33 cellular contexts compared by ENCODE assay signal in genomic region chrX:152663086-152663485, GRCh38. TPM values are rescaled to one million over a fixed set of nuclear protein-coding genes. Genes with fewer than 3 reads are reported as not detected.
"Had no signal": no experiment of that assay in that cellular context is flagged by ENCODE, and none has a peak within 500 bp of the region (broad histone marks: within the 10 kb centered on the region; RNA-seq: fewer than 3 reads in every experiment).

No MANE protein-coding gene starts in this region.

- H3K4me3 ChIP-seq: colonic mucosa, dorsolateral prefrontal cortex, esophagus squamous epithelium, gastrocnemius medialis, heart right ventricle, left lung, lower lobe of right lung, mucosa of descending colon had no signal

- FAIRE-seq: endothelial cell of umbilical vein, islet of Langerhans, keratinocyte had no signal

- DNase-seq: colonic mucosa; dermis blood vessel endothelial cell; dorsolateral prefrontal cortex; effector CD4-positive, alpha-beta T cell; effector memory CD4-positive, alpha-beta T cell; esophagus squamous epithelium; foreskin fibroblast; foreskin melanocyte; gastrocnemius medialis; glutamatergic neuron; head of caudate nucleus; heart right ventricle; hippocampal formation; left cardiac atrium; left lung; left ventricle myocardium superior; lower lobe of right lung; mesenchymal stem cell; mucosa of descending colon; naive B cell; naive thymus-derived CD8-positive, alpha-beta T cell had no signal

- H3K36me3 ChIP-seq: colonic mucosa, esophagus squamous epithelium, gastrocnemius medialis, heart right ventricle, left lung, lower lobe of right lung had no signal

- H3K4me1 ChIP-seq: colonic mucosa, esophagus squamous epithelium, gastrocnemius medialis, heart right ventricle, left lung, lower lobe of right lung had no signal

- H3K9me3 ChIP-seq: colonic mucosa, gastrocnemius medialis, left lung, lower lobe of right lung, mucosa of descending colon had no signal

- H3K27ac ChIP-seq: colonic mucosa, dorsolateral prefrontal cortex, esophagus squamous epithelium, gastrocnemius medialis, heart right ventricle, left lung, lower lobe of right lung had no signal

- H3K27me3 ChIP-seq: colonic mucosa, esophagus squamous epithelium, left lung had no signal

- ATAC-seq: gastrocnemius medialis; heart right ventricle; left cardiac atrium; left lung; left ventricle myocardium superior; lower lobe of right lung; mucosa of descending colon; naive thymus-derived CD8-positive, alpha-beta T cell had no signal

RNA-seq across cellular contexts. Expression of gene GABRQ, which starts 25.4 kb away (rescaled TPM):
- total RNA-seq: dermis blood vessel endothelial cell; endothelial cell of umbilical vein; gastrocnemius medialis; glomerular endothelial cell; left cardiac atrium; left lung; left ventricle myocardium superior; lower lobe of right lung; lung microvascular endothelial cell; mesenteric fat pad; myocyte; naive thymus-derived CD8-positive, alpha-beta T cell had no signal
- polyA plus RNA-seq: heart right ventricle; naive thymus-derived CD8-positive, alpha-beta T cell had no signal

RNA-seq across cellular contexts. Expression of gene MAGEA3, which starts 35.5 kb away (rescaled TPM):
- total RNA-seq: dermis blood vessel endothelial cell; dorsolateral prefrontal cortex; endothelial cell of umbilical vein; epithelial cell of proximal tubule; esophagus squamous epithelium; gastrocnemius medialis; glomerular endothelial cell; heart right ventricle; kidney epithelial cell; left cardiac atrium; left lung; left ventricle myocardium superior; lower leg skin; lower lobe of right lung; lung microvascular endothelial cell; mesenteric fat pad; mesothelial cell of epicardium; mucosa of descending colon; myocyte; naive thymus-derived CD8-positive, alpha-beta T cell had no signal
- polyA plus RNA-seq: endothelial cell of umbilical vein; esophagus; heart right ventricle; keratinocyte; naive thymus-derived CD8-positive, alpha-beta T cell had no signal

RNA-seq across cellular contexts. Expression of gene CSAG2, which starts 46.0 kb away (rescaled TPM):
- total RNA-seq: colonic mucosa; dermis blood vessel endothelial cell; endothelial cell of umbilical vein; epithelial cell of proximal tubule; esophagus squamous epithelium; gastrocnemius medialis; glomerular endothelial cell; heart right ventricle; kidney epithelial cell; left cardiac atrium; left lung; left ventricle myocardium superior; lower leg skin; lower lobe of right lung; lung microvascular endothelial cell; mesenteric fat pad; mesothelial cell of epicardium; mucosa of descending colon; myocyte; naive thymus-derived CD8-positive, alpha-beta T cell had no signal
- polyA plus RNA-seq: endothelial cell of umbilical vein; esophagus; heart right ventricle; keratinocyte; naive thymus-derived CD8-positive, alpha-beta T cell had no signal

RNA-seq across cellular contexts. Expression of gene MAGEA2B, which starts 51.3 kb away (rescaled TPM):
- total RNA-seq: dermis blood vessel endothelial cell; dorsolateral prefrontal cortex; endothelial cell of umbilical vein; epithelial cell of proximal tubule; esophagus squamous epithelium; gastrocnemius medialis; glomerular endothelial cell; heart right ventricle; kidney epithelial cell; left cardiac atrium; left lung; left ventricle myocardium superior; lower leg skin; lower lobe of right lung; lung microvascular endothelial cell; mesenteric fat pad; mesothelial cell of epicardium; mucosa of descending colon; myocyte; naive thymus-derived CD8-positive, alpha-beta T cell had no signal
- polyA plus RNA-seq: endothelial cell of umbilical vein; esophagus; heart right ventricle; keratinocyte; naive thymus-derived CD8-positive, alpha-beta T cell had no signal
